ENCODE assay signal across 8 cellular contexts in genomic region chr11:119373917-119374631, GRCh38. TPM values are rescaled to one million over a fixed set of nuclear protein-coding genes. Genes with fewer than 3 reads are reported as not detected.
DNase-seq lines count a peak whose midpoint lies in the region; ATAC-seq and TF ChIP-seq lines count a peak whose summit lies in the region.

No MANE protein-coding gene starts in this region.

- H3K4me1 Mint-ChIP-seq in activated T-cell treated with anti-CD3 and anti-CD28 coated beads, Interleukin-2, amount 50 U/mL, for 72 hours (ENCODE audit: low read depth), result peaks cover 13% of the 10 kb centered on the region

- peak; percentile 45 to 56 for ATAC-seq in activated T-cell treated with anti-CD3 and anti-CD28 coated beads, Interleukin-2, amount 50 U/mL, for 72 hours (replicated peaks in 1 of 2)
- ATAC-seq in omental fat pad (ENCODE audit: low FRiP score) (peak; percentile 29), GM21619 (IDR thresholded peaks at IDR 0.05; ENCODE audit: unreplicated experiment) (no peak), GM18868 (IDR thresholded peaks at IDR 0.05; ENCODE audit: unreplicated experiment) (no peak)

- no peak overlapping the region for H3K4me3 Mint-ChIP-seq in activated T-cell treated with anti-CD3 and anti-CD28 coated beads, Interleukin-2, amount 50 U/mL, for 72 hours

- no peak for TF ChIP-seq CTCF in omental fat pad (IDR thresholded peaks at IDR 0.05)

- no peak overlapping the region for H3K27ac Mint-ChIP-seq in activated T-cell treated with anti-CD3 and anti-CD28 coated beads, Interleukin-2, amount 50 U/mL, for 72 hours

- peak; percentile 64 for DNase-seq in COR-L47 (lab: John Stamatoyannopoulos, UW)
- DNase-seq in HT1080 (ENCODE audit: low read depth), result peak; percentile 81
- peak; percentile 54 for DNase-seq in NOMO-1 treated with DMSO at 0.1 percent for 48 hours (lab: John Stamatoyannopoulos, UW; ENCODE audit: unreplicated experiment)
- peak; percentile 45 to 75 for DNase-seq in activated T-cell treated with anti-CD3 and anti-CD28 coated beads, Interleukin-2, amount 50 U/mL, for 72 hours
- peak; percentile 56 for DNase-seq in foreskin melanocyte
- DNase-seq in omental fat pad (ENCODE audit: low spot score), result peak; percentile 68

- H3K9me3 Mint-ChIP-seq in activated T-cell treated with anti-CD3 and anti-CD28 coated beads, Interleukin-2, amount 50 U/mL, for 72 hours, result no peaks in the 10 kb centered on the region

- H3K27me3 Mint-ChIP-seq in activated T-cell treated with anti-CD3 and anti-CD28 coated beads, Interleukin-2, amount 50 U/mL, for 72 hours (ENCODE audit: low read depth), result no peaks in the 10 kb centered on the region

- H3K36me3 Mint-ChIP-seq in activated T-cell treated with anti-CD3 and anti-CD28 coated beads, Interleukin-2, amount 50 U/mL, for 72 hours (ENCODE audit: insufficient read depth in 2 of 2), result no peaks in the 10 kb centered on the region

RNA-seq across cellular contexts. Expression of gene USP2, which starts 7.4 kb away (rescaled TPM):
- 0.20 and 1.0 TPM in 2 replicates for total RNA-seq in HT1080 (2014; rRNA removed; shearing (Covaris generic))
- polyA plus RNA-seq in HT1080 (2015; cell fraction: cytosol; rRNA removed), result 0.37 and 0.73 TPM in 2 replicates
- 0.27 and 0.29 TPM in 2 replicates for polyA plus RNA-seq in HT1080 (2015; cell fraction: nucleus; rRNA removed)
- 1 to 10 TPM in 1 of 2 donors, under 1 TPM in 1; 0.91 to 3.0 TPM for total RNA-seq in activated T-cell treated with anti-CD3 and anti-CD28 coated beads, Interleukin-2, amount 50 U/mL, for 72 hours
- total RNA-seq in omental fat pad, result 10 to 100 TPM in 2 of 4 donors, under 1 TPM in 2; 0.63 to 18.7 (median 9.2) TPM

RNA-seq across cellular contexts. Expression of gene MFRP, which starts 27.6 kb away (rescaled TPM):
- not detected in 2 replicates for total RNA-seq in HT1080 (2014; rRNA removed; shearing (Covaris generic))
- not detected in 2 replicates for polyA plus RNA-seq in HT1080 (2015; cell fraction: cytosol; rRNA removed)
- not detected in 2 replicates for polyA plus RNA-seq in HT1080 (2015; cell fraction: nucleus; rRNA removed)
- not detected for total RNA-seq in activated T-cell treated with anti-CD3 and anti-CD28 coated beads, Interleukin-2, amount 50 U/mL, for 72 hours
- total RNA-seq in omental fat pad, result not detected

RNA-seq across cellular contexts. Expression of gene C1QTNF5, which starts 33.4 kb away (rescaled TPM):
- total RNA-seq in HT1080 (2014; rRNA removed; shearing (Covaris generic)), result 0.96 and 1.8 TPM in 2 replicates
- polyA plus RNA-seq in HT1080 (2015; cell fraction: cytosol; rRNA removed), result 0.43 and 0.44 TPM in 2 replicates
- 0.70 and 1.5 TPM in 2 replicates for polyA plus RNA-seq in HT1080 (2015; cell fraction: nucleus; rRNA removed)
- total RNA-seq in activated T-cell treated with anti-CD3 and anti-CD28 coated beads, Interleukin-2, amount 50 U/mL, for 72 hours, result not detected
- total RNA-seq in omental fat pad, result 10 to 100 TPM; 18.0 to 74.2 (median 35.5) TPM

RNA-seq across cellular contexts. Expression of gene RNF26, which starts 39.7 kb away (rescaled TPM):
- total RNA-seq in HT1080 (2014; rRNA removed; shearing (Covaris generic)), result 7.6 and 12.1 TPM in 2 replicates
- polyA plus RNA-seq in HT1080 (2015; cell fraction: cytosol; rRNA removed), result 63.9 and 65.4 TPM in 2 replicates
- polyA plus RNA-seq in HT1080 (2015; cell fraction: nucleus; rRNA removed), result 28.5 and 31.9 TPM in 2 replicates
- total RNA-seq in activated T-cell treated with anti-CD3 and anti-CD28 coated beads, Interleukin-2, amount 50 U/mL, for 72 hours, result 10 to 100 TPM; 32.5 to 38.9 TPM
- 10 to 100 TPM in 1 of 4 donors, 1 to 10 TPM in 3; 8.9 to 11.1 (median 9.4) TPM for total RNA-seq in omental fat pad

RNA-seq across cellular contexts. Expression of gene THY1, which starts 48.9 kb away (rescaled TPM):
- total RNA-seq in HT1080 (2014; rRNA removed; shearing (Covaris generic)), result 0.20 TPM in 1 of 2 replicates, not detected in the other
- not detected in 2 replicates for polyA plus RNA-seq in HT1080 (2015; cell fraction: cytosol; rRNA removed)
- polyA plus RNA-seq in HT1080 (2015; cell fraction: nucleus; rRNA removed), result not detected in 2 replicates
- total RNA-seq in activated T-cell treated with anti-CD3 and anti-CD28 coated beads, Interleukin-2, amount 50 U/mL, for 72 hours, result 1 to 10 TPM; 1.3 to 4.0 TPM
- total RNA-seq in omental fat pad, result 10 to 100 TPM; 12.0 to 71.5 (median 33.3) TPM

Comparison
In these comparisons a context has a peak if more than half of its experiments do, and no peak if none do; other contexts are left out.
1. ATAC-seq: peak in activated T-cell treated with anti-CD3 and anti-CD28 coated beads, Interleukin-2, amount 50 U/mL, for 72 hours (2 of 2) and omental fat pad (single experiment); none in GM21619 (single experiment) and GM18868 (single experiment).
2. Peak in every context shown above with its lines, with median percentiles within 50 percentile points of each other: DNase-seq.